Comparison of ENCODE assay signal across 1 cellular context in genomic region chr10:35236739-35237138, GRCh38.
TF ChIP-seq lines count a peak whose summit lies in the region.

No MANE protein-coding gene starts in this region.

TF ChIP-seq in GM23338, 12 proteins besides CTCF, POLR2A, EP300 and RAD21 (continued from another document):
- TF ChIP-seq ZNF462 (CRISPR knock-in tag; IDR thresholded peaks at IDR 0.05): no peak
- TF ChIP-seq REST (IDR thresholded peaks at IDR 0.05; ENCODE audit: unreplicated experiment): no peak
- no peak for TF ChIP-seq EZH2 (IDR thresholded peaks at IDR 0.05; ENCODE audit: low read depth, unreplicated experiment)
- TF ChIP-seq EZH2phosphoT487 (IDR thresholded peaks at IDR 0.05; ENCODE audit: unreplicated experiment): no peak
